ENCODE assay signal across 18 cellular contexts in the genomic region with DNA sequence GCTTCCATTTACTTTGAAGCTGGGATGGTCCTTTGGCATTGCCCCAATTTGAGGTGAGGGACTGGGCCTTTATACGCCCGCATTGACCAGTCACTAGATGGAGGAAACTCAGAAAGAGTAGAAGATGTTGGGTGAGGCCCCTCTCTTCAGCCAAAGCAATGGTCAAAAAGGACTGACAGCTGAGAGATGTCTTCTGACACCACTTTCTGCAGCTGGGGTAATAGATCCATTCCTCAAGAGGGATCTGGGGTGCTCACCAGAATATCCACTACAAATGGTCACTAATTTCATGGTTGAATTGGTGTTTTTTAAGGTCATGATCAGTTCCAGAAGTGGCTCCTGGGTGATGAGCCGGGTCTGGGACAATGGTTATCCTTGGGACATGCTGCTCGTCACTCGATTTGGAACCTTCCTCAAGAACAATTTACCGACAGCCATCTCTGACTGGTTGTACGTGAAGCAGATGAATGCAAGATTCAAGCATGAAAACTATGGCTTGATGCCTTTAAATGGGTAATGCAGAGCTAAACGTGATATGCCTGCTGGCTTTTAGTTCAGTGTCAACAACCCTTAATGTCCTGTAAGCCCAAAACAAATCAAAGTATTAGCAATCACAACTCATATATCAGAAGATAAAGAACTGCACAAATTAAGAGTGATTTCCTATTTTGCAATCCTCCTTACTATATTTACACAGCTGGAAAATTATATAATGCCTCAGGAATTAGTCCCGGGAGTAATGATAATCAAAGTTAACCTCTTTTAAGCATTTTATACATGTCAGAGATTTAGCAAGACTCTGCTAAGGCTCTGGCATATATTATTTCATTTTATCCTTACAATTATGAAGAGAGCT. TPM values are rescaled to one million over a fixed set of nuclear protein-coding genes. Genes with fewer than 3 reads are reported as not detected.
DNase-seq lines count a peak whose midpoint lies in the region; ATAC-seq and TF ChIP-seq lines count a peak whose summit lies in the region.
"Had no signal": no experiment of that assay in that cellular context is flagged by ENCODE, and none has a peak within 500 bp of the region (broad histone marks: within the 10 kb centered on the region; RNA-seq: fewer than 3 reads in every experiment).

No MANE protein-coding gene starts in this region.

- H3K9me3 ChIP-seq in SK-N-SH (no peaks in the 10 kb centered on the region), lung (ENCODE audit: control insufficient read depth in 2 of 2, insufficient read depth in 1 of 2, low read length in 1 of 2) (no peaks in the 10 kb centered on the region)
- H3K9me3 ChIP-seq: neutrophil, right lobe of liver had no signal

- CTCF ChIA-PET in SK-N-SH (lab: Yijun Ruan, JAX) = no interaction called here

- TF ChIP-seq RAD21 in SK-N-SH (IDR thresholded peaks at IDR 0.05; ENCODE audit: low read length) = no peak

- H4K20me1 ChIP-seq in SK-N-SH (ENCODE audit: insufficient read depth) = no peaks in the 10 kb centered on the region

- no peak overlapping the region for H3K4me2 ChIP-seq in SK-N-SH

- H2AFZ ChIP-seq in SK-N-SH (ENCODE audit: low read depth) = 0 out of 2 replicates have a peak overlapping the region, but pooled peaks have one; percentile 32

- no peaks in the 10 kb centered on the region for H3K9me2 ChIP-seq in SK-N-SH

- no peak overlapping the region for H3K9ac ChIP-seq in SK-N-SH

- DNase-seq in SK-N-SH = no peak
- DNase-seq in fibroblast of mammary gland (ENCODE audit: low read depth) = peak; percentile 76
- DNase-seq in lung (ENCODE audit: low spot score) = no peak
- DNase-seq in DMS153 treated with DMSO at 0.1 percent for 48 hours (lab: John Stamatoyannopoulos, UW; ENCODE audit: unreplicated experiment) = no peak
- no peak for DNase-seq in posterior vena cava (ENCODE audit: low spot score)
- DNase-seq: 8988T; activated CD4-positive, alpha-beta T cell treated with anti-CD3 and anti-CD28 coated beads for 48 hours; activated gamma-delta T cell treated with Interleukin-2 at 50 U/mL for 16 hours; KG1; NCI-H510A treated with DMSO at 0.1 percent for 48 hours; right lobe of liver; stimulated activated CD4-positive, alpha-beta T cell treated with anti-CD3 and anti-CD28 coated beads, Interleukin-4, amount 100 ng/mL, for 24 hours had no signal

- POLR2A ChIA-PET in SK-N-SH (lab: Yijun Ruan, JAX) = no interaction called here

- ATAC-seq in SK-N-SH treated with all-trans-retinoic acid at 6 μM for 48 hours (no peak), lung (ENCODE audit: insufficient read depth, low FRiP score) (peak; percentile 11), HG03039 (IDR thresholded peaks at IDR 0.05; ENCODE audit: unreplicated experiment) (no peak), GM21367 (IDR thresholded peaks at IDR 0.05; ENCODE audit: unreplicated experiment) (no peak)
- ATAC-seq: right lobe of liver had no signal

- H3K79me2 ChIP-seq in SK-N-SH (ENCODE audit: insufficient read depth) = no peaks in the 10 kb centered on the region

- H3K27ac ChIP-seq in SK-N-SH (ENCODE audit: low read depth in 2 of 2, low read length in 1 of 2) (no peak overlapping the region), lung (ENCODE audit: low read depth in 1 of 2, low read length in 1 of 2) (peak overlapping the region; percentile 14 to 60)
- H3K27ac ChIP-seq: neutrophil, right lobe of liver had no signal

- H3K36me3 ChIP-seq in SK-N-SH (replicated peaks in 1 of 2; ENCODE audit: control insufficient read depth in 1 of 2, insufficient read depth in 2 of 2, low read length in 1 of 2) (no peaks in the 10 kb centered on the region), lung (ENCODE audit: control insufficient read depth in 2 of 2, insufficient read depth in 2 of 2, low read length in 2 of 2) (no peaks in the 10 kb centered on the region)
- H3K36me3 ChIP-seq: neutrophil had no signal

- no peak for TF ChIP-seq EP300 in SK-N-SH (IDR thresholded peaks at IDR 0.05; ENCODE audit: borderline replicate concordance in 1 of 2, low read depth in 1 of 2, low read length in 1 of 2)

- no peak overlapping the region for H3K4me3 ChIP-seq in SK-N-SH (ENCODE audit: low read depth in 2 of 2, low read length in 1 of 2)
- no peak overlapping the region for H3K4me3 ChIP-seq in fibroblast of mammary gland (ENCODE audit: control insufficient read depth, low read depth, low read length)
- H3K4me3 ChIP-seq in lung = no peak overlapping the region
- H3K4me3 ChIP-seq: right lobe of liver had no signal

- no peak for TF ChIP-seq CTCF in SK-N-SH (IDR thresholded peaks at IDR 0.05)
- no peak for TF ChIP-seq CTCF in fibroblast of mammary gland (conservative IDR thresholded peaks at IDR 0.05; ENCODE audit: control insufficient read depth, insufficient read depth, low read depth, low read length)
- TF ChIP-seq CTCF in lung (IDR thresholded peaks at IDR 0.05; ENCODE audit: control extremely low read depth, extremely low read depth) = no peak

- WGBS in SK-N-SH (ENCODE audit: low lambda C conversion rate) = 13% methylated on average over 9 of the region's 9 CpGs
- 68 to 69% methylated on average over 9 of the region's 9 CpGs for WGBS in lung, 2 donors

- peaks cover 8% of the 10 kb centered on the region; the same call in 1 of the 2 replicates for H3K27me3 ChIP-seq in SK-N-SH (ENCODE audit: insufficient read depth)
- no peaks in the 10 kb centered on the region for H3K27me3 ChIP-seq in lung (ENCODE audit: control insufficient read depth, insufficient read depth)
- H3K27me3 ChIP-seq: neutrophil, right lobe of liver had no signal

- H3K4me1 ChIP-seq in SK-N-SH (ENCODE audit: control insufficient read depth in 1 of 2, insufficient read depth in 2 of 2, low read depth in 1 of 2, low read length in 1 of 2) (no peaks in the 10 kb centered on the region), lung (ENCODE audit: control insufficient read depth in 2 of 2, insufficient read depth in 2 of 2, low read length in 2 of 2) (peaks cover 0 to 7% of the 10 kb centered on the region in 2 donors)

- H3F3A ChIP-seq in SK-N-SH (replicated peaks; ENCODE audit: insufficient read depth) = no peaks in the 10 kb centered on the region

- intact Hi-C loops in posterior vena cava (cut with DNase I) = no loop called here

TF ChIP-seq in SK-N-SH, 30 proteins besides CTCF, POLR2A, EP300 and RAD21 (continues in another document):
- TF ChIP-seq EZH2phosphoT487 (IDR thresholded peaks at IDR 0.05; ENCODE audit: borderline replicate concordance, low read depth) = no peak
- TF ChIP-seq, protein P1, sequence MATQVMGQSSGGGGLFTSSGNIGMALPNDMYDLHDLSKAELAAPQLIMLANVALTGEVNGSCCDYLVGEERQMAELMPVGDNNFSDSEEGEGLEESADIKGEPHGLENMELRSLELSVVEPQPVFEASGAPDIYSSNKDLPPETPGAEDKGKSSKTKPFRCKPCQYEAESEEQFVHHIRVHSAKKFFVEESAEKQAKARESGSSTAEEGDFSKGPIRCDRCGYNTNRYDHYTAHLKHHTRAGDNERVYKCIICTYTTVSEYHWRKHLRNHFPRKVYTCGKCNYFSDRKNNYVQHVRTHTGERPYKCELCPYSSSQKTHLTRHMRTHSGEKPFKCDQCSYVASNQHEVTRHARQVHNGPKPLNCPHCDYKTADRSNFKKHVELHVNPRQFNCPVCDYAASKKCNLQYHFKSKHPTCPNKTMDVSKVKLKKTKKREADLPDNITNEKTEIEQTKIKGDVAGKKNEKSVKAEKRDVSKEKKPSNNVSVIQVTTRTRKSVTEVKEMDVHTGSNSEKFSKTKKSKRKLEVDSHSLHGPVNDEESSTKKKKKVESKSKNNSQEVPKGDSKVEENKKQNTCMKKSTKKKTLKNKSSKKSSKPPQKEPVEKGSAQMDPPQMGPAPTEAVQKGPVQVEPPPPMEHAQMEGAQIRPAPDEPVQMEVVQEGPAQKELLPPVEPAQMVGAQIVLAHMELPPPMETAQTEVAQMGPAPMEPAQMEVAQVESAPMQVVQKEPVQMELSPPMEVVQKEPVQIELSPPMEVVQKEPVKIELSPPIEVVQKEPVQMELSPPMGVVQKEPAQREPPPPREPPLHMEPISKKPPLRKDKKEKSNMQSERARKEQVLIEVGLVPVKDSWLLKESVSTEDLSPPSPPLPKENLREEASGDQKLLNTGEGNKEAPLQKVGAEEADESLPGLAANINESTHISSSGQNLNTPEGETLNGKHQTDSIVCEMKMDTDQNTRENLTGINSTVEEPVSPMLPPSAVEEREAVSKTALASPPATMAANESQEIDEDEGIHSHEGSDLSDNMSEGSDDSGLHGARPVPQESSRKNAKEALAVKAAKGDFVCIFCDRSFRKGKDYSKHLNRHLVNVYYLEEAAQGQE (IDR thresholded peaks at IDR 0.05; ENCODE audit: low read depth, low read length) = no peak

TF ChIP-seq in SK-N-SH treated with all-trans-retinoic acid at 6 μM for 48 hours, 23 proteins besides CTCF, POLR2A, EP300 and RAD21 (continues in another document):
- TF ChIP-seq, protein P2, sequence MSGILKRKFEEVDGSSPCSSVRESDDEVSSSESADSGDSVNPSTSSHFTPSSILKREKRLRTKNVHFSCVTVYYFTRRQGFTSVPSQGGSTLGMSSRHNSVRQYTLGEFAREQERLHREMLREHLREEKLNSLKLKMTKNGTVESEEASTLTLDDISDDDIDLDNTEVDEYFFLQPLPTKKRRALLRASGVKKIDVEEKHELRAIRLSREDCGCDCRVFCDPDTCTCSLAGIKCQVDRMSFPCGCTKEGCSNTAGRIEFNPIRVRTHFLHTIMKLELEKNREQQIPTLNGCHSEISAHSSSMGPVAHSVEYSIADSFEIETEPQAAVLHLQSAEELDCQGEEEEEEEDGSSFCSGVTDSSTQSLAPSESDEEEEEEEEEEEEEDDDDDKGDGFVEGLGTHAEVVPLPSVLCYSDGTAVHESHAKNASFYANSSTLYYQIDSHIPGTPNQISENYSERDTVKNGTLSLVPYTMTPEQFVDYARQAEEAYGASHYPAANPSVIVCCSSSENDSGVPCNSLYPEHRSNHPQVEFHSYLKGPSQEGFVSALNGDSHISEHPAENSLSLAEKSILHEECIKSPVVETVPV (CRISPR knock-in tag; IDR thresholded peaks at IDR 0.05) = no peak

RNA-seq across cellular contexts. Expression of gene FMO3, which starts 20.0 kb away (rescaled TPM):
- polyA plus RNA-seq in SK-N-SH (2012; rRNA removed) (0.85 and 0.96 TPM in 2 replicates), lung (1 to 10 TPM; 2.0 to 6.7 TPM)
- polyA plus RNA-seq in SK-N-SH (2012; cell fraction: cytosol; rRNA removed) = 0.82 and 0.87 TPM in 2 replicates
- polyA plus RNA-seq in SK-N-SH (2012; cell fraction: nucleus; rRNA removed) = 0.59 and 0.97 TPM in 2 replicates
- total RNA-seq in lung (1 to 10 TPM; 5.0 to 9.0 TPM), posterior vena cava (1 to 10 TPM in 1 of 2 donors, under 1 TPM in 1; 0.90 to 2.2 TPM)
- total RNA-seq: epithelial cell of proximal tubule had no signal
- polyA plus RNA-seq: CD14-positive monocyte had no signal

Comparison
In these comparisons a context has a peak if more than half of its experiments do, and no peak if none do; other contexts are left out.
1. H3K27ac ChIP-seq: peak in lung (2 of 2); none in SK-N-SH (0 of 2).